Comparison of ENCODE assay signal across 22 cellular contexts in the genomic region with DNA sequence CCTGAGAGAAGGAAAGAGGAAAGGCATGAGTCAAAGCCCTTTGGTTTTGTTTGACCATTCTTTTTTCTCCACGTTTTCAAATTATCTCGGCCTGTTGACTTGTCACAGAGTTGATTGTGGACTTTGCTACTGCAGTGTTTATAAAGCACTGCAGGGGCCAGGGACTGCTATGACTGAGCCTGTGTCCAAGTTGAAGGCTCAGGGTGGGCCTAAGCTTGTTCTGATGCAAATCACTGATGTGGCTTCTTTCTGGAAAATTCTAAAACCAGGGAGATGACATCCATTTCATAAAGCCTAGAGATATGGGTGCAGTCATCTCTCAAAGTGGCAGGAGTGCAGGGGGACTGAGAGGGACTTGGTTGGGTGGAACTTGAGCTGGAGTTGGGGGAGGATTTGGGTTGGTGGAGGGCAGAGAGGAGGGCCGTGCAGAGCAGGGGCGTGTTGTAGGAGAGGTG. TPM values are rescaled to one million over a fixed set of nuclear protein-coding genes. Genes with fewer than 3 reads are reported as not detected.
DNase-seq lines count a peak whose midpoint lies in the region; ATAC-seq and TF ChIP-seq lines count a peak whose summit lies in the region.
"Had no signal": no experiment of that assay in that cellular context is flagged by ENCODE, and none has a peak within 500 bp of the region (broad histone marks: within the 10 kb centered on the region; RNA-seq: fewer than 3 reads in every experiment).

No MANE protein-coding gene starts in this region.

- no peak overlapping the region for H3K23ac ChIP-seq in mesenchymal stem cell (ENCODE audit: low read length in 2 of 2)

- no peak overlapping the region for H2BK120ac ChIP-seq in mesenchymal stem cell (ENCODE audit: low read depth, low read length)

- CTCF ChIA-PET in CD8-positive, alpha-beta memory T cell (lab: Charles Lee), result no interaction called here

- no peak overlapping the region for H3K4ac ChIP-seq in mesenchymal stem cell (ENCODE audit: low read depth in 1 of 2, low read length in 2 of 2)

- no peak overlapping the region for H3K4me3 ChIP-seq in CD8-positive, alpha-beta memory T cell (ENCODE audit: low read length)
- no peak overlapping the region for H3K4me3 ChIP-seq in mucosa of descending colon
- H3K4me3 ChIP-seq in mesenchymal stem cell (ENCODE audit: insufficient read depth in 1 of 2, low read depth in 1 of 2, low read length in 2 of 2), result no peak overlapping the region
- H3K4me3 ChIP-seq: spleen, testis had no signal

- no peaks in the 10 kb centered on the region for H3K27me3 ChIP-seq in CD8-positive, alpha-beta memory T cell (ENCODE audit: insufficient read depth, low read length, poor library complexity, severe bottlenecking)
- H3K27me3 ChIP-seq in mesenchymal stem cell (ENCODE audit: control insufficient read depth in 1 of 2, insufficient read depth in 1 of 2, low read length in 2 of 2), result peaks cover 37 to 47% of the 10 kb centered on the region in 2 experiments
- H3K27me3 ChIP-seq: spleen, testis had no signal

- H4K8ac ChIP-seq in mesenchymal stem cell (ENCODE audit: low read length), result no peak overlapping the region

- H4K91ac ChIP-seq in mesenchymal stem cell (ENCODE audit: low read length), result no peak overlapping the region

- H3K27ac Mint-ChIP-seq in CD8-positive, alpha-beta memory T cell, result peak overlapping the region in 5 of 8 donors; percentile 35 to 69 (median 52)
- peak overlapping the region in 3 of 5 experiments; percentile 9 to 17 (median 16) for H3K27ac Mint-ChIP-seq in brain
- peak overlapping the region in 1 of 2 donors; percentile 60 for H3K27ac Mint-ChIP-seq in stimulated activated naive CD8-positive, alpha-beta T cell treated with anti-CD3 and anti-CD28 coated beads, Interleukin-15, amount 100 ng/mL, for 72 hours
- H3K27ac Mint-ChIP-seq: activated CD4-positive, alpha-beta T cell treated with anti-CD3 and anti-CD28 coated beads, Interleukin-2, amount 10 ng/mL, durations not matched to agents 24 days and 14 days; CD8-positive, alpha-beta T cell had no signal

- H3K4me1 ChIP-seq in CD8-positive, alpha-beta memory T cell (ENCODE audit: insufficient read depth, low read length), result peaks cover 19% of the 10 kb centered on the region
- H3K4me1 ChIP-seq in mucosa of descending colon (ENCODE audit: low read depth), result peaks cover 19% of the 10 kb centered on the region
- no peaks in the 10 kb centered on the region for H3K4me1 ChIP-seq in mesenchymal stem cell (ENCODE audit: control insufficient read depth, insufficient read depth, low read depth, low read length)

- H3K27me3 Mint-ChIP-seq in CD8-positive, alpha-beta memory T cell, result no peaks in the 10 kb centered on the region
- H3K27me3 Mint-ChIP-seq in brain, result peaks cover 4% of the 10 kb centered on the region
- no peaks in the 10 kb centered on the region for H3K27me3 Mint-ChIP-seq in stimulated activated naive CD8-positive, alpha-beta T cell treated with anti-CD3 and anti-CD28 coated beads, Interleukin-15, amount 100 ng/mL, for 72 hours

- 78% methylated on average over 4 of the region's 4 CpGs for WGBS in mesenchymal stem cell

- POLR2A ChIA-PET in CD8-positive, alpha-beta memory T cell (lab: Charles Lee), result no interaction called here

- no peaks in the 10 kb centered on the region for H3K36me3 ChIP-seq in CD8-positive, alpha-beta memory T cell (ENCODE audit: insufficient read depth, low read length)
- H3K36me3 ChIP-seq in mucosa of descending colon (ENCODE audit: low read depth) (no peaks in the 10 kb centered on the region), mesenchymal stem cell (ENCODE audit: control insufficient read depth in 1 of 2, insufficient read depth in 2 of 2, low read depth in 1 of 2, low read length in 2 of 2) (no peaks in the 10 kb centered on the region)
- H3K36me3 ChIP-seq: spleen had no signal

- H3K14ac ChIP-seq in mesenchymal stem cell (ENCODE audit: low read length in 2 of 2), result no peak overlapping the region

- TF ChIP-seq CTCF in brain (conservative IDR thresholded peaks at IDR 0.05), result no peak
- TF ChIP-seq CTCF in mucosa of descending colon (IDR thresholded peaks at IDR 0.05), result no peak

- no peak overlapping the region for H3K18ac ChIP-seq in mesenchymal stem cell (ENCODE audit: low read depth in 1 of 2, low read length in 2 of 2)

- H3K4me1 Mint-ChIP-seq in CD8-positive, alpha-beta memory T cell, result peaks cover 14 to 25% (median 15%) of the 10 kb centered on the region in 3 donors
- H3K4me1 Mint-ChIP-seq in brain, result peaks cover 14% of the 10 kb centered on the region
- peaks cover 22% of the 10 kb centered on the region for H3K4me1 Mint-ChIP-seq in stimulated activated naive CD8-positive, alpha-beta T cell treated with anti-CD3 and anti-CD28 coated beads, Interleukin-15, amount 100 ng/mL, for 72 hours
- H3K4me1 Mint-ChIP-seq: nephron had no signal

- no peak overlapping the region for H3K4me3 Mint-ChIP-seq in CD8-positive, alpha-beta memory T cell
- no peak overlapping the region for H3K4me3 Mint-ChIP-seq in brain
- H3K4me3 Mint-ChIP-seq in stimulated activated naive CD8-positive, alpha-beta T cell treated with anti-CD3 and anti-CD28 coated beads, Interleukin-15, amount 100 ng/mL, for 72 hours, result no peak overlapping the region
- H3K4me3 Mint-ChIP-seq: activated CD4-positive, alpha-beta T cell treated with anti-CD3 and anti-CD28 coated beads, Interleukin-2, amount 10 ng/mL, durations not matched to agents 24 days and 14 days; CD8-positive, alpha-beta T cell; nephron had no signal

- H3K4me2 ChIP-seq in mesenchymal stem cell (ENCODE audit: low read length, poor library complexity, severe bottlenecking), result no peak overlapping the region

- no peaks in the 10 kb centered on the region for H3K79me1 ChIP-seq in mesenchymal stem cell (replicated peaks; ENCODE audit: low read length, poor library complexity, severe bottlenecking)

- no peak overlapping the region for H2BK12ac ChIP-seq in mesenchymal stem cell (ENCODE audit: low read length in 2 of 2)

- H2AK5ac ChIP-seq in mesenchymal stem cell (ENCODE audit: low read length, severe bottlenecking), result no peak overlapping the region

- H2BK5ac ChIP-seq in mesenchymal stem cell (ENCODE audit: low read depth, low read length, poor library complexity, severe bottlenecking), result no peak overlapping the region

- H2BK15ac ChIP-seq in mesenchymal stem cell (ENCODE audit: low read depth, poor library complexity, severe bottlenecking), result no peak overlapping the region

- DNase-seq in CD8-positive, alpha-beta memory T cell, result no peak
- DNase-seq in NCI-H1092 treated with DMSO at 0.1 percent for 48 hours (lab: John Stamatoyannopoulos, UW) (peak; percentile 25), mucosa of descending colon (peak in 1 of 3 donors; percentile 44), mesenchymal stem cell (no peak), activated T-cell treated with anti-CD3 and anti-CD28 coated beads for 4 hours (no peak)
- DNase-seq in activated T-cell treated with anti-CD3 and anti-CD28 coated beads, Interleukin-2, amount 50 U/mL, for 48 hours, result no peak
- DNase-seq in stimulated activated naive CD8-positive, alpha-beta T cell treated with anti-CD3 and anti-CD28 coated beads, Interleukin-15, amount 100 ng/mL, for 72 hours, result no peak
- DNase-seq: activated CD4-positive, alpha-beta T cell treated with anti-CD3 and anti-CD28 coated beads, Interleukin-2, amount 10 ng/mL, durations not matched to agents 24 days and 14 days; activated CD8-positive, alpha-beta memory T cell treated with anti-CD3 and anti-CD28 coated beads, Interleukin-2, amount 50 U/mL, for 4 hours; activated gamma-delta T cell; amniotic stem cell; CD8-positive, alpha-beta T cell; effector CD8-positive, alpha-beta T cell; glutamatergic neuron; mammary epithelial cell; NCI-H2029; spleen; testis had no signal

- no peak overlapping the region for H3K27ac ChIP-seq in CD8-positive, alpha-beta memory T cell (ENCODE audit: low read depth, low read length)
- no peak overlapping the region for H3K27ac ChIP-seq in mesenchymal stem cell (ENCODE audit: low read length, poor library complexity, severe bottlenecking)
- H3K27ac ChIP-seq: spleen, testis had no signal

- no peaks in the 10 kb centered on the region for H3K9me3 ChIP-seq in CD8-positive, alpha-beta memory T cell (ENCODE audit: low read length)
- H3K9me3 ChIP-seq in mucosa of descending colon (no peaks in the 10 kb centered on the region), mesenchymal stem cell (ENCODE audit: control insufficient read depth, low read length) (no peaks in the 10 kb centered on the region)
- H3K9me3 ChIP-seq: spleen, testis had no signal

- H3K9me3 Mint-ChIP-seq in CD8-positive, alpha-beta memory T cell, result no peaks in the 10 kb centered on the region
- H3K9me3 Mint-ChIP-seq in brain, result no peaks in the 10 kb centered on the region
- H3K9me3 Mint-ChIP-seq in stimulated activated naive CD8-positive, alpha-beta T cell treated with anti-CD3 and anti-CD28 coated beads, Interleukin-15, amount 100 ng/mL, for 72 hours, result no peaks in the 10 kb centered on the region
- H3K9me3 Mint-ChIP-seq: activated CD4-positive, alpha-beta T cell treated with anti-CD3 and anti-CD28 coated beads, Interleukin-2, amount 10 ng/mL, durations not matched to agents 24 days and 14 days; CD8-positive, alpha-beta T cell; nephron had no signal

- no peaks in the 10 kb centered on the region for H3K36me3 Mint-ChIP-seq in CD8-positive, alpha-beta memory T cell
- H3K36me3 Mint-ChIP-seq in brain, result no peaks in the 10 kb centered on the region
- H3K36me3 Mint-ChIP-seq: CD8-positive, alpha-beta T cell had no signal

- intact Hi-C loops in mucosa of descending colon (cut with DNase I, micrococcal nuclease), result loop anchor here in 1 of 2 donors (10.0 kb wide), 1 partner anchor 91 kb away; no protein-coding TSS in a partner anchor

- no peak overlapping the region for H2AFZ ChIP-seq in mesenchymal stem cell (ENCODE audit: low read depth, low read length)

- H3K9ac ChIP-seq in mesenchymal stem cell (ENCODE audit: low read length), result no peak overlapping the region

- ATAC-seq in mucosa of descending colon, result peak; percentile 78
- no peak for ATAC-seq in stimulated activated naive CD8-positive, alpha-beta T cell treated with anti-CD3 and anti-CD28 coated beads, Interleukin-15, amount 100 ng/mL, for 72 hours
- ATAC-seq: CD8-positive, alpha-beta T cell had no signal

RNA-seq across cellular contexts. Expression of a gene that starts 1.2 kb away (rescaled TPM):
- total RNA-seq in CD8-positive, alpha-beta memory T cell, result not detected
- not detected for polyA plus RNA-seq in CD8-positive, alpha-beta memory T cell
- 1.8 TPM for polyA plus RNA-seq in brain (ENCODE audit: insufficient read depth, low read depth, low replicate concordance)
- not detected for total RNA-seq in mucosa of descending colon
- polyA plus RNA-seq in mesenchymal stem cell (2013, experiment 1 of 2), result not detected
- not detected for polyA plus RNA-seq in mesenchymal stem cell (2013, experiment 2 of 2)
- total RNA-seq: activated CD4-positive, alpha-beta T cell treated with anti-CD3 and anti-CD28 coated beads, Interleukin-2, amount 10 ng/mL, durations not matched to agents 24 days and 14 days; CD8-positive, alpha-beta T cell; fibroblast of lung; pulmonary artery endothelial cell; spleen; testis had no signal
- polyA plus RNA-seq: fibroblast of lung, mammary epithelial cell had no signal

RNA-seq across cellular contexts. Expression of a gene that starts 16.8 kb away (rescaled TPM):
- total RNA-seq in CD8-positive, alpha-beta memory T cell, result 10 to 100 TPM; 22.2 to 22.7 TPM
- 5.0 TPM for polyA plus RNA-seq in CD8-positive, alpha-beta memory T cell
- 74.5 TPM for polyA plus RNA-seq in brain (ENCODE audit: insufficient read depth, low read depth, low replicate concordance)
- total RNA-seq in mucosa of descending colon, result 10 to 100 TPM in 2 of 3 donors, 1 to 10 TPM in 1; 7.9 to 11.7 (median 10.0) TPM
- 1.6 TPM for polyA plus RNA-seq in mesenchymal stem cell (2013, experiment 1 of 2)
- polyA plus RNA-seq in mesenchymal stem cell (2013, experiment 2 of 2), result 2.0 TPM

RNA-seq across cellular contexts. Expression of a gene that starts 53.9 kb away (rescaled TPM):
- total RNA-seq in CD8-positive, alpha-beta memory T cell, result not detected
- not detected for polyA plus RNA-seq in CD8-positive, alpha-beta memory T cell
- 10.9 TPM for polyA plus RNA-seq in brain (ENCODE audit: insufficient read depth, low read depth, low replicate concordance)
- total RNA-seq in mucosa of descending colon, result 1 to 10 TPM; 1.7 to 4.0 (median 3.6) TPM
- 2.6 TPM for polyA plus RNA-seq in mesenchymal stem cell (2013, experiment 1 of 2)
- polyA plus RNA-seq in mesenchymal stem cell (2013, experiment 2 of 2), result 3.9 TPM
- total RNA-seq: activated CD4-positive, alpha-beta T cell treated with anti-CD3 and anti-CD28 coated beads, Interleukin-2, amount 10 ng/mL, durations not matched to agents 24 days and 14 days; CD8-positive, alpha-beta T cell; fibroblast of lung; pulmonary artery endothelial cell had no signal
- polyA plus RNA-seq: fibroblast of lung had no signal
